ENCODE assay signal across 27 cellular contexts in genomic region chr9:78856144-78856543, GRCh38.
A peak's percentile ranks its signal among the peaks of the same experiment; 100 is the strongest.
DNase-seq lines count a peak whose midpoint lies in the region; ATAC-seq, FAIRE-seq and TF ChIP-seq lines count a peak whose summit lies in the region.
"Had no signal": no experiment of that assay in that cellular context is flagged by ENCODE, and none has a peak within 500 bp of the region (broad histone marks: within the 10 kb centered on the region; RNA-seq: fewer than 3 reads in every experiment).

No MANE protein-coding gene starts in this region.

- peak; percentile 49 for FAIRE-seq in endothelial cell of umbilical vein (lab: Jason Lieb, UNC)
- FAIRE-seq: bronchial epithelial cell, colon, TTC549 had no signal

- BruUV-seq in endothelial cell of umbilical vein (replicated peaks; lab: Mats Ljungman, UMichigan) = no TSS peak

- DNase-seq in GM03348 (ENCODE audit: low spot score) (peak; percentile 46), MG63 (peak; percentile 4), endothelial cell of umbilical vein (ENCODE audit: low read depth, low spot score) (no peak), osteoblast (ENCODE audit: insufficient read length, low spot score, missing footprints) (peak; percentile 71), caudate nucleus (lab: John Stamatoyannopoulos, UW) (no peak), NAMALWA (ENCODE audit: low spot score) (no peak)
- DNase-seq: activated CD4-positive, alpha-beta memory T cell treated with anti-CD3 and anti-CD28 coated beads for 36 hours; activated CD8-positive, alpha-beta memory T cell treated with anti-CD3 and anti-CD28 coated beads, Interleukin-2, amount 50 U/mL, for 4 hours; activated naive CD4-positive, alpha-beta T cell treated with anti-CD3 and anti-CD28 coated beads, Interleukin-2, amount 50 U/mL, for 16 hours; amniotic stem cell; H7; hypothalamus; immature natural killer cell; KBM-7; mesenchymal stem cell; NCI-H510A treated with DMSO at 0.1 percent for 48 hours; NK-92 treated with Interleukin-12 subunit alpha and Interleukin-12 subunit beta, amount 100 ng/mL, for 24 hours; SHP77 treated with DMSO at 0.1 percent for 48 hours; stimulated activated CD4-positive, alpha-beta T cell treated with anti-CD3 and anti-CD28 coated beads, Interleukin-15, amount 100 ng/mL, for 24 hours; stimulated activated naive CD4-positive, alpha-beta T cell had no signal

- H3K79me2 ChIP-seq in endothelial cell of umbilical vein (ENCODE audit: control insufficient read depth, insufficient read depth, low read length) (no peaks in the 10 kb centered on the region), osteoblast (ENCODE audit: insufficient read depth, low read length) (no peaks in the 10 kb centered on the region)

- H4K20me1 ChIP-seq in endothelial cell of umbilical vein (replicated peaks; ENCODE audit: control insufficient read depth, extremely low read depth, insufficient read depth, low read length) = no peaks in the 10 kb centered on the region
- H4K20me1 ChIP-seq in osteoblast (ENCODE audit: insufficient read depth, low read length) = no peaks in the 10 kb centered on the region

- no peak overlapping the region for H3K9ac ChIP-seq in endothelial cell of umbilical vein (replicated peaks; ENCODE audit: extremely low read depth, insufficient read depth, low read length)

- H2AFZ ChIP-seq in endothelial cell of umbilical vein (ENCODE audit: low read depth, low read length) (no peak overlapping the region), osteoblast (ENCODE audit: low read length) (peak overlapping the region; percentile 27)

- POLR2A ChIA-PET in endothelial cell of umbilical vein (lab: Charles Lee) = no interaction called here

- no peak overlapping the region for H3K4me2 ChIP-seq in endothelial cell of umbilical vein (ENCODE audit: insufficient read depth, low read length)
- no peak overlapping the region for H3K4me2 ChIP-seq in osteoblast (ENCODE audit: insufficient read depth, low read length)

- H3K27ac ChIP-seq in endothelial cell of umbilical vein (ENCODE audit: insufficient read depth, low read depth, low read length) (no peak overlapping the region), osteoblast (ENCODE audit: low read depth, low read length) (no peak overlapping the region), caudate nucleus (ENCODE audit: low read depth, low read length) (no peak overlapping the region)
- H3K27ac ChIP-seq: suprapubic skin had no signal

- H3K27me3 ChIP-seq in MG63 (no peaks in the 10 kb centered on the region), endothelial cell of umbilical vein (ENCODE audit: control insufficient read depth in 2 of 2, insufficient read depth in 2 of 2, low read length in 2 of 2) (no peaks in the 10 kb centered on the region), osteoblast (ENCODE audit: insufficient read depth, low read length) (no peaks in the 10 kb centered on the region)
- H3K27me3 ChIP-seq: suprapubic skin had no signal

- dilution Hi-C loops in endothelial cell of umbilical vein (cut with MboI; ENCODE audit: extremely low pct_ligation_motif_present, low sequenced_read_pairs) = no loop called here

- ATAC-seq in HG03442 (IDR thresholded peaks at IDR 0.05; ENCODE audit: unreplicated experiment) = no peak
- ATAC-seq: activated CD4-positive, CD25-positive, alpha-beta regulatory T cell treated with anti-CD3 and anti-CD28 coated beads, Interleukin-2, amount 50 U/mL, for 24 hours; esophagus mucosa had no signal

- no peak for TF ChIP-seq POLR2A in endothelial cell of umbilical vein (IDR thresholded peaks at IDR 0.05; ENCODE audit: low read depth, low read length)

- intact Hi-C loops in endothelial cell of umbilical vein (cut with micrococcal nuclease) = no loop called here

- TF ChIP-seq CTCF in endothelial cell of umbilical vein (IDR thresholded peaks at IDR 0.05; ENCODE audit: extremely low read depth in 1 of 2, insufficient read depth in 1 of 2, low read depth in 1 of 2, low read length in 2 of 2) = no peak
- no peak for TF ChIP-seq CTCF in osteoblast (IDR thresholded peaks at IDR 0.05; ENCODE audit: extremely low read depth, low read depth, low read length)

- H3K9me1 ChIP-seq in endothelial cell of umbilical vein (replicated peaks; ENCODE audit: control insufficient read depth, extremely low read depth, insufficient read depth, low read length) = no peaks in the 10 kb centered on the region

- peaks cover 5% of the 10 kb centered on the region for H3K4me1 ChIP-seq in endothelial cell of umbilical vein (ENCODE audit: control insufficient read depth, extremely low read depth, insufficient read depth, low read length)
- H3K4me1 ChIP-seq in osteoblast (ENCODE audit: insufficient read depth, low read length) = peaks cover 5% of the 10 kb centered on the region
- H3K4me1 ChIP-seq: suprapubic skin had no signal

- H3K9me3 ChIP-seq in MG63 (no peaks in the 10 kb centered on the region), endothelial cell of umbilical vein (replicated peaks; ENCODE audit: control insufficient read depth, insufficient read depth, low read length) (no peaks in the 10 kb centered on the region), osteoblast (ENCODE audit: low read depth, low read length) (no peaks in the 10 kb centered on the region)
- H3K9me3 ChIP-seq: suprapubic skin had no signal

- no peak overlapping the region for H3K4me3 ChIP-seq in MG63
- no peak overlapping the region for H3K4me3 ChIP-seq in endothelial cell of umbilical vein (replicated peaks in 1 of 3; ENCODE audit: insufficient read depth in 1 of 3, low read depth in 1 of 3, low read length in 3 of 3)
- no peak overlapping the region for H3K4me3 ChIP-seq in osteoblast (ENCODE audit: insufficient read depth, low read length)
- H3K4me3 ChIP-seq: suprapubic skin had no signal

- H3K36me3 ChIP-seq in MG63 (no peaks in the 10 kb centered on the region), endothelial cell of umbilical vein (ENCODE audit: control insufficient read depth in 2 of 2, extremely low read depth in 1 of 2, insufficient read depth in 2 of 2, low read length in 2 of 2) (no peaks in the 10 kb centered on the region), osteoblast (ENCODE audit: insufficient read depth, low read length) (no peaks in the 10 kb centered on the region)
- H3K36me3 ChIP-seq: suprapubic skin had no signal

- CTCF ChIA-PET in endothelial cell of umbilical vein (lab: Charles Lee) = no interaction called here

TF ChIP-seq in endothelial cell of umbilical vein, 7 proteins besides CTCF, POLR2A, EP300 and RAD21:
- TF ChIP-seq FOS (IDR thresholded peaks at IDR 0.05; ENCODE audit: borderline replicate concordance, insufficient read depth, low read length) = no peak
- no peak for TF ChIP-seq MAX (IDR thresholded peaks at IDR 0.05; ENCODE audit: insufficient read depth, insufficient read length)
- no peak for TF ChIP-seq MYC (IDR thresholded peaks at IDR 0.05; ENCODE audit: low read depth, low read length)
- no peak for TF ChIP-seq EZH2 (IDR thresholded peaks at IDR 0.05; ENCODE audit: borderline replicate concordance, low read depth, low read length, severe bottlenecking)
- TF ChIP-seq JUN (IDR thresholded peaks at IDR 0.05; ENCODE audit: borderline replicate concordance, insufficient read depth, insufficient read length, low read depth) = no peak
- TF ChIP-seq GATA2 (IDR thresholded peaks at IDR 0.05; ENCODE audit: insufficient read depth, insufficient read length, low read depth, low read length) = no peak
- TF ChIP-seq POLR2AphosphoS5 (IDR thresholded peaks at IDR 0.05; ENCODE audit: insufficient read depth, low read depth, low read length) = no peak

Comparison
In these comparisons a context has a peak if more than half of its experiments do, and no peak if none do; other contexts are left out.
1. DNase-seq: peak in GM03348 (single experiment), MG63 (single experiment) and osteoblast (single experiment); none in endothelial cell of umbilical vein (single experiment), caudate nucleus (0 of 61) and NAMALWA (single experiment).